In genomic region chr6:49653942-49654341, GRCh38 we compare ENCODE assay signal across 1 cellular context.
TF ChIP-seq lines count a peak whose summit lies in the region.

No MANE protein-coding gene starts in this region.

TF ChIP-seq in HepG2, 621 proteins besides CTCF, POLR2A, EP300 and RAD21:
- TF ChIP-seq ZNF350 (CRISPR knock-in tag; IDR thresholded peaks at IDR 0.05; ENCODE audit: borderline replicate concordance, low read depth) = no peak
- peak; percentile 72 for TF ChIP-seq HNRNPK (IDR thresholded peaks at IDR 0.05; ENCODE audit: low read depth, low read length, poor library complexity, severe bottlenecking)
